In the genomic region with DNA sequence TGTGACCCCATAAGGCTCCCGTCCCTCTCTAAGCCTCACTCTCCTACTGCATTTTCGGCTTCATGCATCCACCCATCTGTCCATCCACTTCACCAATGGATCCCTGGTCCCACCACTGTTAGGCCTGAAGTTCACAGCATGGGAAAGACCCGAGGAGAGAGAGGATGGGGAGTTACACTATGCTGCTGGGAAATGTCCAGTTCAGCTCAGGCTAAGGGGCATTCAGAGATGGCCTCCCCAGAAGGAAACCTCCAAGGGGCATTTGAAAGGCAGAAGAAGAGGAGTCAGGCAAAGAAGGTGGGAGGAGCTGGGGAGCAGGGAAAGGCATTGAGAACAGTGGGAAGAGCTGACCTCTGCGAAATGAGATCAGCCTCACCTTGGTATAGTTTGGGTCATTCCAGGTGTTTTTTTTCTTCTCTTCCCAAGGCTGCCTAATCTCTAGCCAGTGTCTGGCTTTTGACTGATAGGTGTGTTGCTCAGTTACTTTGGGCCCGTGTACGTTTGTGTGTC, we compare ENCODE assay signal across 2 cellular contexts.
TF ChIP-seq lines count a peak whose summit lies in the region.

No MANE protein-coding gene starts in this region.

TF ChIP-seq in GM23338, 12 proteins besides CTCF, POLR2A, EP300 and RAD21:
- TF ChIP-seq ZNF114 (CRISPR knock-in tag; IDR thresholded peaks at IDR 0.05) (no peak), POLR2AphosphoS5 (IDR thresholded peaks at IDR 0.05; ENCODE audit: low read depth) (no peak), EZH2 (IDR thresholded peaks at IDR 0.05; ENCODE audit: low read depth, unreplicated experiment) (no peak), JUNB (IDR thresholded peaks at IDR 0.05; ENCODE audit: unreplicated experiment) (no peak)
- TF ChIP-seq, protein P1, sequence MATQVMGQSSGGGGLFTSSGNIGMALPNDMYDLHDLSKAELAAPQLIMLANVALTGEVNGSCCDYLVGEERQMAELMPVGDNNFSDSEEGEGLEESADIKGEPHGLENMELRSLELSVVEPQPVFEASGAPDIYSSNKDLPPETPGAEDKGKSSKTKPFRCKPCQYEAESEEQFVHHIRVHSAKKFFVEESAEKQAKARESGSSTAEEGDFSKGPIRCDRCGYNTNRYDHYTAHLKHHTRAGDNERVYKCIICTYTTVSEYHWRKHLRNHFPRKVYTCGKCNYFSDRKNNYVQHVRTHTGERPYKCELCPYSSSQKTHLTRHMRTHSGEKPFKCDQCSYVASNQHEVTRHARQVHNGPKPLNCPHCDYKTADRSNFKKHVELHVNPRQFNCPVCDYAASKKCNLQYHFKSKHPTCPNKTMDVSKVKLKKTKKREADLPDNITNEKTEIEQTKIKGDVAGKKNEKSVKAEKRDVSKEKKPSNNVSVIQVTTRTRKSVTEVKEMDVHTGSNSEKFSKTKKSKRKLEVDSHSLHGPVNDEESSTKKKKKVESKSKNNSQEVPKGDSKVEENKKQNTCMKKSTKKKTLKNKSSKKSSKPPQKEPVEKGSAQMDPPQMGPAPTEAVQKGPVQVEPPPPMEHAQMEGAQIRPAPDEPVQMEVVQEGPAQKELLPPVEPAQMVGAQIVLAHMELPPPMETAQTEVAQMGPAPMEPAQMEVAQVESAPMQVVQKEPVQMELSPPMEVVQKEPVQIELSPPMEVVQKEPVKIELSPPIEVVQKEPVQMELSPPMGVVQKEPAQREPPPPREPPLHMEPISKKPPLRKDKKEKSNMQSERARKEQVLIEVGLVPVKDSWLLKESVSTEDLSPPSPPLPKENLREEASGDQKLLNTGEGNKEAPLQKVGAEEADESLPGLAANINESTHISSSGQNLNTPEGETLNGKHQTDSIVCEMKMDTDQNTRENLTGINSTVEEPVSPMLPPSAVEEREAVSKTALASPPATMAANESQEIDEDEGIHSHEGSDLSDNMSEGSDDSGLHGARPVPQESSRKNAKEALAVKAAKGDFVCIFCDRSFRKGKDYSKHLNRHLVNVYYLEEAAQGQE (IDR thresholded peaks at IDR 0.05; ENCODE audit: unreplicated experiment): no peak
- TF ChIP-seq, protein P2, sequence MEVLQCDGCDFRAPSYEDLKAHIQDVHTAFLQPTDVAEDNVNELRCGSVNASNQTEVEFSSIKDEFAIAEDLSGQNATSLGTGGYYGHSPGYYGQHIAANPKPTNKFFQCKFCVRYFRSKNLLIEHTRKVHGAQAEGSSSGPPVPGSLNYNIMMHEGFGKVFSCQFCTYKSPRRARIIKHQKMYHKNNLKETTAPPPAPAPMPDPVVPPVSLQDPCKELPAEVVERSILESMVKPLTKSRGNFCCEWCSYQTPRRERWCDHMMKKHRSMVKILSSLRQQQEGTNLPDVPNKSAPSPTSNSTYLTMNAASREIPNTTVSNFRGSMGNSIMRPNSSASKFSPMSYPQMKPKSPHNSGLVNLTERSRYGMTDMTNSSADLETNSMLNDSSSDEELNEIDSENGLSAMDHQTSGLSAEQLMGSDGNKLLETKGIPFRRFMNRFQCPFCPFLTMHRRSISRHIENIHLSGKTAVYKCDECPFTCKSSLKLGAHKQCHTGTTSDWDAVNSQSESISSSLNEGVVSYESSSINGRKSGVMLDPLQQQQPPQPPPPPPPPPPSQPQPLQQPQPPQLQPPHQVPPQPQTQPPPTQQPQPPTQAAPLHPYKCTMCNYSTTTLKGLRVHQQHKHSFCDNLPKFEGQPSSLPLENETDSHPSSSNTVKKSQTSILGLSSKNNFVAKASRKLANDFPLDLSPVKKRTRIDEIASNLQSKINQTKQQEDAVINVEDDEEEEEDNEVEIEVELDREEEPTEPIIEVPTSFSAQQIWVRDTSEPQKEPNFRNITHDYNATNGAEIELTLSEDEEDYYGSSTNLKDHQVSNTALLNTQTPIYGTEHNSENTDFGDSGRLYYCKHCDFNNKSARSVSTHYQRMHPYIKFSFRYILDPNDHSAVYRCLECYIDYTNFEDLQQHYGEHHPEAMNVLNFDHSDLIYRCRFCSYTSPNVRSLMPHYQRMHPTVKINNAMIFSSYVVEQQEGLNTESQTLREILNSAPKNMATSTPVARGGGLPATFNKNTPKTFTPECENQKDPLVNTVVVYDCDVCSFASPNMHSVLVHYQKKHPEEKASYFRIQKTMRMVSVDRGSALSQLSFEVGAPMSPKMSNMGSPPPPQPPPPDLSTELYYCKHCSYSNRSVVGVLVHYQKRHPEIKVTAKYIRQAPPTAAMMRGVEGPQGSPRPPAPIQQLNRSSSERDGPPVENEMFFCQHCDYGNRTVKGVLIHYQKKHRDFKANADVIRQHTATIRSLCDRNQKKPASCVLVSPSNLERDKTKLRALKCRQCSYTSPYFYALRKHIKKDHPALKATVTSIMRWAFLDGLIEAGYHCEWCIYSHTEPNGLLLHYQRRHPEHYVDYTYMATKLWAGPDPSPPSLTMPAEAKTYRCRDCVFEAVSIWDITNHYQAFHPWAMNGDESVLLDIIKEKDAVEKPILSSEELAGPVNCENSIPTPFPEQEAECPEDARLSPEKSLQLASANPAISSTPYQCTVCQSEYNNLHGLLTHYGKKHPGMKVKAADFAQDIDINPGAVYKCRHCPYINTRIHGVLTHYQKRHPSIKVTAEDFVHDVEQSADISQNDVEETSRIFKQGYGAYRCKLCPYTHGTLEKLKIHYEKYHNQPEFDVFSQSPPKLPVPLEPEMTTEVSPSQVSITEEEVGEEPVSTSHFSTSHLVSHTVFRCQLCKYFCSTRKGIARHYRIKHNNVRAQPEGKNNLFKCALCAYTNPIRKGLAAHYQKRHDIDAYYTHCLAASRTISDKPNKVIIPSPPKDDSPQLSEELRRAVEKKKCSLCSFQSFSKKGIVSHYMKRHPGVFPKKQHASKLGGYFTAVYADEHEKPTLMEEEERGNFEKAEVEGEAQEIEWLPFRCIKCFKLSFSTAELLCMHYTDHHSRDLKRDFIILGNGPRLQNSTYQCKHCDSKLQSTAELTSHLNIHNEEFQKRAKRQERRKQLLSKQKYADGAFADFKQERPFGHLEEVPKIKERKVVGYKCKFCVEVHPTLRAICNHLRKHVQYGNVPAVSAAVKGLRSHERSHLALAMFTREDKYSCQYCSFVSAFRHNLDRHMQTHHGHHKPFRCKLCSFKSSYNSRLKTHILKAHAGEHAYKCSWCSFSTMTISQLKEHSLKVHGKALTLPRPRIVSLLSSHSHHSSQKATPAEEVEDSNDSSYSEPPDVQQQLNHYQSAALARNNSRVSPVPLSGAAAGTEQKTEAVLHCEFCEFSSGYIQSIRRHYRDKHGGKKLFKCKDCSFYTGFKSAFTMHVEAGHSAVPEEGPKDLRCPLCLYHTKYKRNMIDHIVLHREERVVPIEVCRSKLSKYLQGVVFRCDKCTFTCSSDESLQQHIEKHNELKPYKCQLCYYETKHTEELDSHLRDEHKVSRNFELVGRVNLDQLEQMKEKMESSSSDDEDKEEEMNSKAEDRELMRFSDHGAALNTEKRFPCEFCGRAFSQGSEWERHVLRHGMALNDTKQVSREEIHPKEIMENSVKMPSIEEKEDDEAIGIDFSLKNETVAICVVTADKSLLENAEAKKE (CRISPR knock-in tag; IDR thresholded peaks at IDR 0.05): no peak
TF ChIP-seq in GM23338: peak in this region for 0.

TF ChIP-seq in K562, 482 proteins besides CTCF, POLR2A, EP300 and RAD21 (continues in another document):
- no peak for TF ChIP-seq ZNF75A (CRISPR knock-in tag; IDR thresholded peaks at IDR 0.05)
- TF ChIP-seq GABPA (tag; conservative IDR thresholded peaks at IDR 0.05; ENCODE audit: low read depth): no peak
- TF ChIP-seq CREM (IDR thresholded peaks at IDR 0.05; ENCODE audit: low read depth): 0 out of 2 replicates have a peak, but pooled peaks have one; percentile 21
- TF ChIP-seq OTX1 (CRISPR knock-in tag; IDR thresholded peaks at IDR 0.05): peak; percentile 78; the same call in 1 of the 2 replicates
- TF ChIP-seq FOXA3 (CRISPR knock-in tag; conservative IDR thresholded peaks at IDR 0.05 in 1 of 2, IDR thresholded peaks at IDR 0.05 in 1 of 2): no peak
- TF ChIP-seq ZNF431 (CRISPR knock-in tag; IDR thresholded peaks at IDR 0.05): peak; percentile 61
- TF ChIP-seq SP2 (IDR thresholded peaks at IDR 0.05; ENCODE audit: extremely low read depth, low read depth, low read length, poor library complexity, severe bottlenecking): no peak
- TF ChIP-seq POLR2AphosphoS5 (IDR thresholded peaks at IDR 0.05; ENCODE audit: control insufficient read depth, insufficient read depth, low read depth, low read length): peak; percentile 98
- TF ChIP-seq, protein P3, sequence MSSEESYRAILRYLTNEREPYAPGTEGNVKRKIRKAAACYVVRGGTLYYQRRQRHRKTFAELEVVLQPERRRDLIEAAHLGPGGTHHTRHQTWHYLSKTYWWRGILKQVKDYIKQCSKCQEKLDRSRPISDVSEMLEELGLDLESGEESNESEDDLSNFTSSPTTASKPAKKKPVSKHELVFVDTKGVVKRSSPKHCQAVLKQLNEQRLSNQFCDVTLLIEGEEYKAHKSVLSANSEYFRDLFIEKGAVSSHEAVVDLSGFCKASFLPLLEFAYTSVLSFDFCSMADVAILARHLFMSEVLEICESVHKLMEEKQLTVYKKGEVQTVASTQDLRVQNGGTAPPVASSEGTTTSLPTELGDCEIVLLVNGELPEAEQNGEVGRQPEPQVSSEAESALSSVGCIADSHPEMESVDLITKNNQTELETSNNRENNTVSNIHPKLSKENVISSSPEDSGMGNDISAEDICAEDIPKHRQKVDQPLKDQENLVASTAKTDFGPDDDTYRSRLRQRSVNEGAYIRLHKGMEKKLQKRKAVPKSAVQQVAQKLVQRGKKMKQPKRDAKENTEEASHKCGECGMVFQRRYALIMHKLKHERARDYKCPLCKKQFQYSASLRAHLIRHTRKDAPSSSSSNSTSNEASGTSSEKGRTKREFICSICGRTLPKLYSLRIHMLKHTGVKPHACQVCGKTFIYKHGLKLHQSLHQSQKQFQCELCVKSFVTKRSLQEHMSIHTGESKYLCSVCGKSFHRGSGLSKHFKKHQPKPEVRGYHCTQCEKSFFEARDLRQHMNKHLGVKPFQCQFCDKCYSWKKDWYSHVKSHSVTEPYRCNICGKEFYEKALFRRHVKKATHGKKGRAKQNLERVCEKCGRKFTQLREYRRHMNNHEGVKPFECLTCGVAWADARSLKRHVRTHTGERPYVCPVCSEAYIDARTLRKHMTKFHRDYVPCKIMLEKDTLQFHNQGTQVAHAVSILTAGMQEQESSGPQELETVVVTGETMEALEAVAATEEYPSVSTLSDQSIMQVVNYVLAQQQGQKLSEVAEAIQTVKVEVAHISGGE (CRISPR knock-in tag; IDR thresholded peaks at IDR 0.05): no peak
- TF ChIP-seq HOXB6 (CRISPR knock-in tag; IDR thresholded peaks at IDR 0.05; ENCODE audit: borderline replicate concordance): no peak
- TF ChIP-seq PML (IDR thresholded peaks at IDR 0.05; ENCODE audit: low read length): peak; percentile 99
- TF ChIP-seq, protein P4, sequence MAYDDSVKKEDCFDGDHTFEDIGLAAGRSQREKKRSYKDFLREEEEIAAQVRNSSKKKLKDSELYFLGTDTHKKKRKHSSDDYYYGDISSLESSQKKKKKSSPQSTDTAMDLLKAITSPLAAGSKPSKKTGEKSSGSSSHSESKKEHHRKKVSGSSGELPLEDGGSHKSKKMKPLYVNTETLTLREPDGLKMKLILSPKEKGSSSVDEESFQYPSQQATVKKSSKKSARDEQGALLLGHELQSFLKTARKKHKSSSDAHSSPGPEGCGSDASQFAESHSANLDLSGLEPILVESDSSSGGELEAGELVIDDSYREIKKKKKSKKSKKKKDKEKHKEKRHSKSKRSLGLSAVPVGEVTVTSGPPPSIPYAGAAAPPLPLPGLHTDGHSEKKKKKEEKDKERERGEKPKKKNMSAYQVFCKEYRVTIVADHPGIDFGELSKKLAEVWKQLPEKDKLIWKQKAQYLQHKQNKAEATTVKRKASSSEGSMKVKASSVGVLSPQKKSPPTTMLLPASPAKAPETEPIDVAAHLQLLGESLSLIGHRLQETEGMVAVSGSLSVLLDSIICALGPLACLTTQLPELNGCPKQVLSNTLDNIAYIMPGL (CRISPR knock-in tag; IDR thresholded peaks at IDR 0.05): no peak
- TF ChIP-seq, protein P5, sequence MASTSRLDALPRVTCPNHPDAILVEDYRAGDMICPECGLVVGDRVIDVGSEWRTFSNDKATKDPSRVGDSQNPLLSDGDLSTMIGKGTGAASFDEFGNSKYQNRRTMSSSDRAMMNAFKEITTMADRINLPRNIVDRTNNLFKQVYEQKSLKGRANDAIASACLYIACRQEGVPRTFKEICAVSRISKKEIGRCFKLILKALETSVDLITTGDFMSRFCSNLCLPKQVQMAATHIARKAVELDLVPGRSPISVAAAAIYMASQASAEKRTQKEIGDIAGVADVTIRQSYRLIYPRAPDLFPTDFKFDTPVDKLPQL (IDR thresholded peaks at IDR 0.05; ENCODE audit: extremely low read depth, insufficient read length): peak; percentile 92
- TF ChIP-seq, protein P1 (CRISPR knock-in tag; IDR thresholded peaks at IDR 0.05; ENCODE audit: low read depth): no peak
- TF ChIP-seq SRF (CRISPR knock-in tag; IDR thresholded peaks at IDR 0.05): peak in 1 of 2 experiments; percentile 76; a peak in 1 of 4 replicates
- TF ChIP-seq TSC22D4 (tag; IDR thresholded peaks at IDR 0.05): no peak
- no peak for TF ChIP-seq ATF7 (IDR thresholded peaks at IDR 0.05)
- no peak for TF ChIP-seq SNRNP70 (optimal IDR thresholded peaks at IDR 0.05; ENCODE audit: low read depth, low read length)
- TF ChIP-seq ARID1B (IDR thresholded peaks at IDR 0.05): no peak
- TF ChIP-seq E2F3 (CRISPR knock-in tag; IDR thresholded peaks at IDR 0.05): no peak
- TF ChIP-seq CXXC5 (CRISPR knock-in tag; IDR thresholded peaks at IDR 0.05): peak; percentile 16; the same call in 1 of the 2 replicates
- TF ChIP-seq SMAD3 (CRISPR knock-in tag; conservative IDR thresholded peaks at IDR 0.05): no peak
- TF ChIP-seq RBM15 (IDR thresholded peaks at IDR 0.05; ENCODE audit: insufficient read depth, low read length): no peak
- TF ChIP-seq ZKSCAN8 (CRISPR knock-in tag; IDR thresholded peaks at IDR 0.05): no peak
- TF ChIP-seq MAZ (CRISPR knock-in tag; conservative IDR thresholded peaks at IDR 0.05 in 1 of 2, IDR thresholded peaks at IDR 0.05 in 1 of 2): no peak; a peak in 2 of 4 replicates
- TF ChIP-seq NFYB (IDR thresholded peaks at IDR 0.05; ENCODE audit: extremely low read depth, insufficient read length): no peak
- no peak for TF ChIP-seq RCOR1 (IDR thresholded peaks at IDR 0.05; ENCODE audit: borderline replicate concordance in 1 of 2, low read depth in 2 of 2, low read length in 2 of 2)
- TF ChIP-seq ZNF644 (tag; IDR thresholded peaks at IDR 0.05; ENCODE audit: low read depth): no peak
- peak; percentile 39; the same call in 1 of the 2 replicates for TF ChIP-seq NCOR1 (IDR thresholded peaks at IDR 0.05)
- no peak for TF ChIP-seq ZNF124 (CRISPR knock-in tag; IDR thresholded peaks at IDR 0.05)
